In the genomic region with DNA sequence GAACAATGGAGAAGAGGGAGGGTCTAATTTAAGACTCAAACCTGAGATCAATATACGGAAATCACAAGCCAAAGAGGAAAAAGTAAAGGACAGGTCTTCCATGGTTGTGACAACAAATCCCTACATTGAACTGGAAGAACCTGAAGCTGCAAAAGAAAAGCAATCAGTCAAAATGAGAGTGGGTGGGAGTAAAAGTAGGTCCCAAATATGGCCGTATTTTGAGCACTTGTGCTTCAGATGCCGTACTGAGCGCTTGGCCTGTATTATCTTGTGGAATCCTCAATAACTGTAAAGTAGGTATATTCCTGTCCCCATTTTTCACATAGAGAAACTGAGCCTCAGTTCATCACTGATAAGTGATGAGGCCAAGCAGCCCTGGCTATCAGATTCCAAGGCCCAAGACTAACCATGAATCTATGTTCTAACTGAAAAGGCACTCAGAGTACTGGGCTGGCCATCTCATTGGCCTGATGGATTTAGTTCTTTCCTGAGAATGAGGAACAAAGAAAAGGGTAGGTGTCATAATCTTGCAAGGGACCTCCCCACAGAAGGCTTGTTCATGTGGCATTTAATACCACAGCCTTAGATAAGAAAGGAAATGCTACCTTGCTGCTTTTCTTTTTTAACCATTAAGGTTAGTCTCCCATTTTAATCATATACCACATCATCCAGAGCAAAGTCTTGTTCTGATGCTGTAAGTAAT, we compare ENCODE assay signal across 11 cellular contexts. TPM values are rescaled to one million over a fixed set of nuclear protein-coding genes. Genes with fewer than 3 reads are reported as not detected.
DNase-seq lines count a peak whose midpoint lies in the region; ATAC-seq, FAIRE-seq and TF ChIP-seq lines count a peak whose summit lies in the region.
"Had no signal": no experiment of that assay in that cellular context is flagged by ENCODE, and none has a peak within 500 bp of the region (broad histone marks: within the 10 kb centered on the region; RNA-seq: fewer than 3 reads in every experiment).

No MANE protein-coding gene starts in this region.

- FAIRE-seq in GM12878 (lab: Jason Lieb, UNC) = no peak

- peak; percentile 94 for ATAC-seq in GM18861 (IDR thresholded peaks at IDR 0.05; ENCODE audit: unreplicated experiment)
- peak; percentile 97 for ATAC-seq in GM21447 (IDR thresholded peaks at IDR 0.05; ENCODE audit: unreplicated experiment)
- ATAC-seq in HG03060 (IDR thresholded peaks at IDR 0.05; ENCODE audit: low read depth, unreplicated experiment) = peak; percentile 94
- ATAC-seq in GM12878 = peak; percentile 81
- ATAC-seq: CD8-positive, alpha-beta T cell had no signal

- CTCF ChIA-PET in GM12878 (lab: Yijun Ruan, JAX) = no interaction called here
- CTCF ChIA-PET in OCI-LY7 (lab: Charles Lee; ENCODE audit: unreplicated experiment) = no interaction called here

- TF ChIP-seq RAD21 in GM12878 (IDR thresholded peaks at IDR 0.05; ENCODE audit: insufficient read depth, low read depth, low read length) = no peak

- H2AFZ ChIP-seq in GM12878 (ENCODE audit: control insufficient read depth, low read depth, low read length) (no peak overlapping the region), OCI-LY7 (ENCODE audit: low read length) (no peak overlapping the region)

- H3K4me3 ChIP-seq in GM12878 = no peak overlapping the region
- no peak overlapping the region for H3K4me3 ChIP-seq in OCI-LY7 (ENCODE audit: low read depth, low read length, poor library complexity, severe bottlenecking)

- H3K27ac ChIP-seq in GM12878 (ENCODE audit: control insufficient read depth, insufficient read depth) (no peak overlapping the region), OCI-LY7 (ENCODE audit: low read depth, low read length, poor library complexity, severe bottlenecking) (no peak overlapping the region)
- H3K27ac ChIP-seq: epithelial cell of prostate had no signal

- no peak for TF ChIP-seq EP300 in GM12878 (IDR thresholded peaks at IDR 0.05; ENCODE audit: borderline replicate concordance in 1 of 2, control insufficient read depth in 1 of 2, low read depth in 2 of 2, low read length in 2 of 2)

- H3K9ac ChIP-seq in GM12878 (ENCODE audit: control insufficient read depth, insufficient read depth, low read length) = no peak overlapping the region

- no peaks in the 10 kb centered on the region for H3K9me2 ChIP-seq in OCI-LY7 (ENCODE audit: insufficient read depth, low read length)

- no peak for TF ChIP-seq CTCF in GM12878 (IDR thresholded peaks at IDR 0.05 in 2 of 3, conservative IDR thresholded peaks at IDR 0.05 in 1 of 3; ENCODE audit: control insufficient read depth in 2 of 3, extremely low read depth in 1 of 3, insufficient read depth in 1 of 3, low read depth in 3 of 3, low read length in 3 of 3)
- no peak for TF ChIP-seq CTCF in OCI-LY7 (conservative IDR thresholded peaks at IDR 0.05; ENCODE audit: low read length)

- H3K4me1 ChIP-seq in GM12878 (ENCODE audit: control insufficient read depth, insufficient read depth, low read length) (no peaks in the 10 kb centered on the region), OCI-LY7 (ENCODE audit: insufficient read depth, low read length, poor library complexity, severe bottlenecking) (no peaks in the 10 kb centered on the region)

- no TSS peak for BruUV-seq in GM12878 (replicated peaks; lab: Mats Ljungman, UMichigan)
- no TSS peak for BruUV-seq in OCI-LY7 (replicated peaks; lab: Mats Ljungman, UMichigan)

- TF ChIP-seq POLR2A in GM12878 (IDR thresholded peaks at IDR 0.05; ENCODE audit: low read depth, low read length) = no peak

- H3K27me3 ChIP-seq in GM12878 (replicated peaks in 1 of 2; ENCODE audit: control insufficient read depth in 2 of 2, insufficient read depth in 2 of 2, low read length in 1 of 2) = no peaks in the 10 kb centered on the region

- in situ Hi-C loops in GM12878 (cut with MboI) = no loop called here

- intact Hi-C loops in GM12878 (cut with micrococcal nuclease; ENCODE audit: unreplicated experiment) (no loop called here), OCI-LY7 (cut with micrococcal nuclease; ENCODE audit: unreplicated experiment) (no loop called here)

- RAD21 ChIA-PET in GM12878 (lab: Charles Lee; ENCODE audit: unreplicated experiment) = no interaction called here

- SMC1A ChIA-PET in GM12878 (lab: Charles Lee; ENCODE audit: uncharacterized antibody, unreplicated experiment) = no interaction called here

- 63% methylated on average over 4 of the region's 4 CpGs for whole genome bisulfite sequencing in GM12878 (ENCODE audit: insufficient coverage, insufficient replicate concordance, low lambda C conversion rate, missing lambda C conversion rate)

- no peaks in the 10 kb centered on the region for H3K79me2 ChIP-seq in GM12878 (ENCODE audit: control insufficient read depth, insufficient read depth, low read length)
- no peaks in the 10 kb centered on the region for H3K79me2 ChIP-seq in OCI-LY7 (ENCODE audit: insufficient read depth, low read depth, low read length)

- POLR2A ChIA-PET in GM12878 (lab: Charles Lee) (no interaction called here), OCI-LY7 (lab: Charles Lee) (no interaction called here)

- H4K20me1 ChIP-seq in GM12878 (ENCODE audit: control insufficient read depth, insufficient read depth) (no peaks in the 10 kb centered on the region), OCI-LY7 (ENCODE audit: insufficient read depth, low read length) (no peaks in the 10 kb centered on the region)

- no peak for DNase-seq in GM12878 (ENCODE audit: low read depth, low spot score)
- DNase-seq in OCI-LY7 (ENCODE audit: low spot score) = no peak
- DNase-seq in stimulated activated CD4-positive, alpha-beta T cell treated with anti-CD3 and anti-CD28 coated beads, Interleukin-4, amount 100 ng/mL, for 1 hour = no peak
- DNase-seq in activated gamma-delta T cell (lab: John Stamatoyannopoulos, UW) = no peak
- no peak for DNase-seq in RPMI8226
- DNase-seq: CD8-positive, alpha-beta T cell; NCI-H1105 treated with DMSO at 0.1 percent for 48 hours had no signal

- H3K36me3 ChIP-seq in GM12878 (ENCODE audit: control insufficient read depth in 2 of 2, insufficient read depth in 2 of 2, low read length in 1 of 2) (no peaks in the 10 kb centered on the region), OCI-LY7 (ENCODE audit: insufficient read depth, low read length) (no peaks in the 10 kb centered on the region)

- no peak overlapping the region for H3K4me2 ChIP-seq in GM12878 (ENCODE audit: control insufficient read depth, insufficient read depth)
- no peak overlapping the region for H3K4me2 ChIP-seq in OCI-LY7 (ENCODE audit: low read length)

- no peaks in the 10 kb centered on the region for H3K9me3 ChIP-seq in GM12878 (replicated peaks; ENCODE audit: control insufficient read depth, insufficient read depth, low read length)
- H3K9me3 ChIP-seq in OCI-LY7 (ENCODE audit: low read length) = no peaks in the 10 kb centered on the region

TF ChIP-seq in GM12878, 131 proteins besides CTCF, POLR2A, EP300 and RAD21:
- no peak for TF ChIP-seq CREB1 (IDR thresholded peaks at IDR 0.05; ENCODE audit: low read depth)
- TF ChIP-seq HDGF (IDR thresholded peaks at IDR 0.05) = no peak
- no peak for TF ChIP-seq ZSCAN29 (IDR thresholded peaks at IDR 0.05)
- no peak for TF ChIP-seq ZNF384 (IDR thresholded peaks at IDR 0.05; ENCODE audit: borderline replicate concordance, low read depth, low read length)
- TF ChIP-seq NFYA (IDR thresholded peaks at IDR 0.05; ENCODE audit: borderline replicate concordance, low read depth, low read length) = no peak
TF ChIP-seq in GM12878: peak in this region for 0.

RNA-seq across cellular contexts. Expression of gene LRRN1, which starts 52.5 kb away (rescaled TPM):
- not detected in 2 replicates for total RNA-seq in GM12878 (2013; cell fraction: nucleolus; rRNA removed)
- total RNA-seq in GM12878 (2014; rRNA removed) (not detected in 2 replicates), GM12878 (2014; rRNA removed; fragmentation: Illumina TruSeq; extraction: Trizol) (not detected in 2 replicates), GM12878 (2021) (not detected in 2 replicates), OCI-LY7 (2022) (not detected in 2 replicates)
- polyA plus RNA-seq in GM12878 (2011; ENCODE audit: low read depth) = not detected
- polyA plus RNA-seq in GM12878 (2011; rRNA removed) (not detected in 2 replicates), GM12878 (2014; fragmentation: Illumina TruSeq; extraction: Trizol) (0.01 TPM in 1 of 2 replicates, not detected in the other), GM12878 (2014; fragmentation: Nextera tagmentation; extraction: Ambion mirVana) (not detected), GM12878 (2014; rRNA removed) (not detected in 2 replicates), GM12878 (2016; fragmentation: Nextera tagmentation; extraction: Ambion mirVana) (under 1 TPM in 1 of 2 experiments, not detected in 1; 0.04 TPM)
- 0.03 TPM in 1 of 2 replicates, not detected in the other for polyA plus RNA-seq in GM12878 (2011; cell fraction: cytosol; rRNA removed)
- polyA plus RNA-seq in GM12878 (2011; cell fraction: nucleus; rRNA removed) = not detected in 2 replicates
- 0.03 and 0.04 TPM in 2 replicates for polyA plus RNA-seq in GM12878 (2012)
- polyA minus RNA-seq in GM12878 (2011; rRNA and poly(A)+ RNA removed) = not detected in 2 replicates
- polyA minus RNA-seq in GM12878 (2011; cell fraction: cytosol; rRNA and poly(A)+ RNA removed) = not detected in 2 replicates
- not detected in 2 replicates for polyA minus RNA-seq in GM12878 (2011; cell fraction: nucleus; rRNA and poly(A)+ RNA removed)
- total RNA-seq in OCI-LY7 (2014; rRNA removed; shearing (Covaris generic)) = not detected in 2 replicates
